34 cellular contexts compared by ENCODE assay signal in the genomic region with DNA sequence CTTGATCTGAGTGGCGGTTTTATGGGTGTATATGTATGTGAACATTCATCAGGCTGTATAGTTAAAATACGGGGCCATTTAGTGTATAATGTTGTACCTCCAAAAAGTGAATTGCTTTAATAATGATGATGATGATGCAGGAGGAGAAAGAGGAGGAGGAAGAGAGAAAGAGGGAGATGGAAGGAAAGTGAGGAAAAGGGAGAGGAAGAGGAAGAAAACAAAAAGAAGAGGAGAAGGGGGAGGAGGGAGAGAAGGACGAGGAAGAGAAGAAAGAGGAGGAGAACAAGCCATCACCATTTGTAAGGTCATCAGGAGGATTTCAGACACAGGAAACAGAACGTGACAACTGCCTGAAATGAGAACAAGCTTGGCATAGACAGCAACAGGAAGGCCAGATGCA.
"Had no signal": no experiment of that assay in that cellular context is flagged by ENCODE, and none has a peak within 500 bp of the region (broad histone marks: within the 10 kb centered on the region; RNA-seq: fewer than 3 reads in every experiment).

No MANE protein-coding gene starts in this region.

- H3K36me3 ChIP-seq: adrenal gland, cardiac muscle cell had no signal

- DNase-seq: activated B cell treated with CpG ODN at 0.5 μM for 24 hours; activated CD4-positive, alpha-beta memory T cell treated with anti-CD3 and anti-CD28 coated beads for 36 hours; activated CD4-positive, alpha-beta T cell treated with anti-CD3 and anti-CD28 coated beads for 4 hours; activated CD4-positive, alpha-beta T cell treated with anti-CD3 and anti-CD28 coated beads, Interleukin-2, amount 10 ng/mL, durations not matched to agents 24 days and 14 days; activated CD4-positive, alpha-beta T cell treated with anti-CD3 and anti-CD28 coated beads, Interleukin-2, amount 50 U/mL, for 1 hour; activated CD4-positive, alpha-beta T cell treated with anti-CD3 and anti-CD28 coated beads, Interleukin-2, amount 50 U/mL, for 4 hours; activated CD4-positive, CD25-positive, alpha-beta regulatory T cell treated with anti-CD3 and anti-CD28 coated beads, Interleukin-2, amount 50 U/mL, for 72 hours; activated CD8-positive, alpha-beta memory T cell treated with anti-CD3 and anti-CD28 coated beads, Interleukin-2, amount 50 U/mL, for 4 hours; activated CD8-positive, alpha-beta T cell treated with anti-CD3 and anti-CD28 coated beads for 36 hours; activated effector memory CD4-positive, alpha-beta T cell treated with anti-CD3 and anti-CD28 coated beads, Interleukin-2, amount 50 U/mL, for 16 hours; activated gamma-delta T cell treated with Interleukin-2 at 50 U/mL for 16 hours; activated naive CD4-positive, alpha-beta T cell; activated naive CD4-positive, alpha-beta T cell treated with anti-CD3 and anti-CD28 coated beads for 36 hours; activated naive CD4-positive, alpha-beta T cell treated with anti-CD3 and anti-CD28 coated beads, Interleukin-2, amount 50 U/mL, for 16 hours; activated naive CD8-positive, alpha-beta T cell treated with anti-CD3 and anti-CD28 coated beads for 36 hours; activated T-cell treated with anti-CD3 and anti-CD28 coated beads for 4 hours; activated T-cell treated with anti-CD3 and anti-CD28 coated beads, Interleukin-2, amount 50 U/mL, for 1 hour; activated T-cell treated with anti-CD3 and anti-CD28 coated beads, Interleukin-2, amount 50 U/mL, for 4 hours; activated T-cell treated with anti-CD3 and anti-CD28 coated beads, Interleukin-2, amount 50 U/mL, for 72 hours; adrenal gland; amniotic stem cell; aorta; body of pancreas; caudate nucleus; cerebellar nuclear complex; T-helper 2 cell; T-helper 9 cell had no signal

- FAIRE-seq: astrocyte, bronchial epithelial cell, TTC549 had no signal

- H3K4me3 ChIP-seq: adrenal gland, body of pancreas, cardiac muscle cell had no signal

- H3K4me1 ChIP-seq: adrenal gland, body of pancreas had no signal

- H3K27ac ChIP-seq: adrenal gland, body of pancreas, cardiac muscle cell, VCaP had no signal

- H3K9me3 ChIP-seq: adrenal gland, body of pancreas had no signal

- ATAC-seq: activated CD8-positive, alpha-beta T cell treated with anti-CD3 and anti-CD28 coated beads for 36 hours; activated naive CD4-positive, alpha-beta T cell treated with anti-CD3 and anti-CD28 coated beads, Interleukin-2, amount 50 U/mL, for 72 hours; activated T-cell treated with anti-CD3 and anti-CD28 coated beads, Interleukin-2, amount 50 U/mL, for 4 hours; activated T-cell treated with anti-CD3 and anti-CD28 coated beads, Interleukin-2, amount 50 U/mL, for 72 hours; activated T-helper 17 cell treated with anti-CD3 and anti-CD28 coated beads, Interleukin-2, amount 50 U/mL, for 72 hours; body of pancreas had no signal

- H3K27me3 ChIP-seq: adrenal gland, body of pancreas, cardiac muscle cell had no signal
